ENCODE assay signal across 8 cellular contexts in the genomic region with DNA sequence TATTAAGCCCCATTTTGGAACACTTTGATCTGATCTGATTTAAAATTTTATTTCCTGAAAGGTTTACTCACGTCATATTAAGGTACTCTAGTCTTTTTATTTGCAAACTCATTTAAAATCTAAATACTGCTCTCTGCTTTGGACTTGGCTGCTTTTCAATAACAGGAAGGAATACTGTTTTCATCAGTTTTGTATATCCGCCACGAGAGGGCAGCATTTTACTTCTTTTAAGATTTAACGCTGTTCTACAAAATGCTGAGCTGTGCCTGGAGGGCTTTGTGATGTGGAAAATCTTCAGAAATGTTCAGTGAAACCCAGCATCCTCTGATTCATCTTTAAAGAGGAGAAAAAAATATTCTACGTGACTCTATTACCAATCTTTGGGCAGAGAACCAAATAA. TPM values are rescaled to one million over a fixed set of nuclear protein-coding genes. Genes with fewer than 3 reads are reported as not detected.
DNase-seq lines count a peak whose midpoint lies in the region; ATAC-seq lines count a peak whose summit lies in the region.

No MANE protein-coding gene starts in this region.

- peak; percentile 78 for ATAC-seq in GM19468 (IDR thresholded peaks at IDR 0.05; ENCODE audit: extremely low read depth, unreplicated experiment)
- peak; percentile 68 for ATAC-seq in HG03565 (IDR thresholded peaks at IDR 0.05; ENCODE audit: unreplicated experiment)
- peak; percentile 83 for ATAC-seq in sciatic nerve

- intact Hi-C loops in head of caudate nucleus (cut with DNase I) (no loop called here), sciatic nerve (cut with DNase I) (no loop called here)

- DNase-seq in Daoy (ENCODE audit: low read depth): peak; percentile 69
- DNase-seq in NCI-H82 (lab: John Stamatoyannopoulos, UW): peak; percentile 88
- DNase-seq in activated gamma-delta T cell treated with anti-CD3 and anti-CD28 coated beads, Interleukin-2, amount 50 U/mL, for 16 hours (ENCODE audit: low read depth): peak; percentile 9
- DNase-seq in head of caudate nucleus: peak in 34 of 42 donors; percentile 21 to 90 (median 65)
- peak; percentile 70 for DNase-seq in sciatic nerve (ENCODE audit: low spot score)
- no peak for DNase-seq in HuH-7.5 (ENCODE audit: low spot score)

RNA-seq across cellular contexts. Expression of a gene that starts 37.5 kb away (rescaled TPM):
- total RNA-seq in Daoy (2014; rRNA removed; shearing (Covaris generic)): not detected in 2 replicates
- 1.2 TPM for total RNA-seq in sciatic nerve
